ENCODE assay signal across 8 cellular contexts in genomic region chr1:43946244-43947060, GRCh38. TPM values are rescaled to one million over a fixed set of nuclear protein-coding genes. Genes with fewer than 3 reads are reported as not detected.
DNase-seq lines count a peak whose midpoint lies in the region; ATAC-seq and TF ChIP-seq lines count a peak whose summit lies in the region.

Gene IPO13, plus strand, starts transcription at chr1:43946950. Its CDS starts 651 bp downstream, at chr1:43947601.

- no peaks in the 10 kb centered on the region for H3K27me3 Mint-ChIP-seq in osteocyte (ENCODE audit: unreplicated experiment)

- H3K9me3 ChIP-seq in thymus (ENCODE audit: control insufficient read depth): no peaks in the 10 kb centered on the region

- no peaks in the 10 kb centered on the region for H3K27me3 ChIP-seq in thymus (ENCODE audit: control insufficient read depth, insufficient read depth)

- peak within 1 kb of the TSS; percentile 95 to 96 for H3K27ac Mint-ChIP-seq in activated naive CD4-positive, alpha-beta T cell treated with anti-CD3 and anti-CD28 coated beads, Interleukin-2, amount 50 U/mL, for 72 hours
- peak within 1 kb of the TSS; percentile 94 for H3K27ac Mint-ChIP-seq in osteocyte (ENCODE audit: unreplicated experiment)

- peaks cover 15 to 19% of the 10 kb centered on the region in 2 donors for H3K36me3 Mint-ChIP-seq in activated naive CD4-positive, alpha-beta T cell treated with anti-CD3 and anti-CD28 coated beads, Interleukin-2, amount 50 U/mL, for 72 hours
- peaks cover 9% of the 10 kb centered on the region for H3K36me3 Mint-ChIP-seq in osteocyte (ENCODE audit: unreplicated experiment)

- peak within 1 kb of the TSS; percentile 97 for H3K27ac ChIP-seq in thymus (ENCODE audit: low read depth)

- TF ChIP-seq POLR2A in NB4 (IDR thresholded peaks at IDR 0.05; ENCODE audit: extremely low read depth, insufficient read length): peak; percentile 66

- H3K9me3 Mint-ChIP-seq in activated naive CD4-positive, alpha-beta T cell treated with anti-CD3 and anti-CD28 coated beads, Interleukin-2, amount 50 U/mL, for 72 hours: no peaks in the 10 kb centered on the region
- no peaks in the 10 kb centered on the region for H3K9me3 Mint-ChIP-seq in osteocyte (ENCODE audit: unreplicated experiment)

- peaks cover 4% of the 10 kb centered on the region for H3K36me3 ChIP-seq in thymus (ENCODE audit: control insufficient read depth, insufficient read depth)

- peak within 1 kb of the TSS; percentile 91 for H3K4me3 Mint-ChIP-seq in osteocyte (ENCODE audit: unreplicated experiment)

- DNase-seq in GM10266 (ENCODE audit: extremely low spot score): peak; percentile 98
- peak; percentile 98 for DNase-seq in NB4 (ENCODE audit: low read depth)
- peak; percentile 96 to 97 for DNase-seq in activated naive CD4-positive, alpha-beta T cell treated with anti-CD3 and anti-CD28 coated beads, Interleukin-2, amount 50 U/mL, for 72 hours (ENCODE audit: low spot score in 2 of 2)
- peak; percentile 96 for DNase-seq in glomerular visceral epithelial cell (ENCODE audit: extremely low spot score)
- peak; percentile 98 for DNase-seq in osteocyte (ENCODE audit: extremely low spot score, unreplicated experiment)

- ATAC-seq in HG02571 (IDR thresholded peaks at IDR 0.05; ENCODE audit: unreplicated experiment) (peak; percentile 90), SK-N-SH treated with all-trans-retinoic acid at 6 μM for 48 hours (peak; percentile 97)
- peak; percentile 96 to 97 for ATAC-seq in activated naive CD4-positive, alpha-beta T cell treated with anti-CD3 and anti-CD28 coated beads, Interleukin-2, amount 50 U/mL, for 72 hours

- TF ChIP-seq CTCF in GM10266 (IDR thresholded peaks at IDR 0.05; ENCODE audit: control insufficient read depth, insufficient read depth, low read depth, missing control alignments) (peak; percentile 94), NB4 (IDR thresholded peaks at IDR 0.05; ENCODE audit: low read depth, low read length) (peak; percentile 62), osteocyte (IDR thresholded peaks at IDR 0.05) (peak; percentile 66)

- WGBS in thymus: under 1% methylated on average over 73 of the region's 73 CpGs

- peaks cover 19% of the 10 kb centered on the region for H3K4me1 ChIP-seq in thymus (ENCODE audit: control insufficient read depth, insufficient read depth, low read length)

- peaks cover 31% of the 10 kb centered on the region for H3K4me1 Mint-ChIP-seq in osteocyte (ENCODE audit: unreplicated experiment)

- H3K4me3 ChIP-seq in NB4 (ENCODE audit: low read depth, low read length): peak within 1 kb of the TSS; percentile 85
- H3K4me3 ChIP-seq in thymus (ENCODE audit: low read length): peak within 1 kb of the TSS; percentile 70

TF ChIP-seq in SK-N-SH treated with all-trans-retinoic acid at 6 μM for 48 hours, 23 proteins besides CTCF, POLR2A, EP300 and RAD21:
- no peak for TF ChIP-seq ZNF70 (CRISPR knock-in tag; IDR thresholded peaks at IDR 0.05)
- TF ChIP-seq CSRNP3 (CRISPR knock-in tag; IDR thresholded peaks at IDR 0.05): no peak
- peak; percentile 71; the same call in 1 of the 2 replicates for TF ChIP-seq ZFP3 (CRISPR knock-in tag; IDR thresholded peaks at IDR 0.05)
TF ChIP-seq in SK-N-SH treated with all-trans-retinoic acid at 6 μM for 48 hours: peak in this region for 1.

RNA-seq across cellular contexts. Expression of gene IPO13, which starts in this region (rescaled TPM):
- total RNA-seq in activated naive CD4-positive, alpha-beta T cell treated with anti-CD3 and anti-CD28 coated beads, Interleukin-2, amount 50 U/mL, for 72 hours: 10 to 100 TPM; 16.0 to 16.6 TPM
- 37.6 and 40.8 TPM in 2 replicates for total RNA-seq in osteocyte
- 26.1 TPM for polyA plus RNA-seq in thymus

Comparison
In these comparisons a context has a peak if more than half of its experiments do, and no peak if none do; other contexts are left out.
1. Peak in every context shown above with its lines: DNase-seq, ATAC-seq, H3K4me3 ChIP-seq and H3K27ac ChIP-seq.